8 cellular contexts compared by ENCODE assay signal in the genomic region with DNA sequence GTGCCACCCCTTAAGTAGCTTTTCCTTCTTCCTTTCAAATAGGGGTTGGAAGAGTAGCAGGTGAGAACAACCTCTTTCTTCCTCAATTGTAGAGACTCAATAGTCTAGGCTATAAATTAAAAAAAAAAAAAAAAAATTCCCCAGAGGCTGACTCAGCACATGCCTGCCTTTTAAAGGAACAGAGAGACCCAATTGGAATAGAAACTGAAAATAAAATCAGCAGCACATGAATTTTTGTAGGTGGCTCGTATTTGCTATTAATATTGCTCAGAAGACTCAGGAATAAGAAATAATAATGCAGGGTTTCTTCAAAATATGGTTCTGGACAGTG. TPM values are rescaled to one million over a fixed set of nuclear protein-coding genes. Genes with fewer than 3 reads are reported as not detected.
DNase-seq lines count a peak whose midpoint lies in the region; FAIRE-seq and TF ChIP-seq lines count a peak whose summit lies in the region.

No MANE protein-coding gene starts in this region.

- 0 to 3% methylated on average over 1 of the region's 1 CpG for WGBS in GM23248 (ENCODE audit: low coverage in 1 of 2, low lambda C conversion rate in 2 of 2, missing lambda C conversion rate in 2 of 2), 2 experiments
- 0 to 3% (median 1%) methylated on average over 1 of the region's 1 CpG for WGBS in small intestine, 3 donors
- WGBS in neuronal stem cell (ENCODE audit: extremely low coverage in 2 of 2, insufficient read length in 2 of 2, insufficient replicate concordance in 1 of 2), 2 donors, result no CpG with 5 or more reads among the region's 1 CpG

- in situ Hi-C loops in GM23248 (cut with MboI), result no loop called here

- TF ChIP-seq CTCF in AG04449 (IDR thresholded peaks at IDR 0.05; ENCODE audit: insufficient read depth, low read length, missing control alignments) (no peak), RWPE1 (conservative IDR thresholded peaks at IDR 0.05; ENCODE audit: low read depth) (no peak)

- H4K91ac ChIP-seq in neuronal stem cell (ENCODE audit: low read depth, low read length, poor library complexity), result no peak overlapping the region

- no peak overlapping the region for H2BK120ac ChIP-seq in neuronal stem cell (ENCODE audit: low read depth, low read length)

- H2BK15ac ChIP-seq in neuronal stem cell (ENCODE audit: low read length), result no peak overlapping the region

- POLR2A ChIA-PET in AG04449 (lab: Yijun Ruan, JAX), result no interaction called here
- POLR2A ChIA-PET in RWPE1 (lab: Yijun Ruan, JAX; ENCODE audit: low non-redundant PET), result interaction anchor here (0.7 kb wide), 1 partner anchor 29 kb away, joined by 4 read pairs; no protein-coding TSS in a partner anchor

- H2AK5ac ChIP-seq in neuronal stem cell (ENCODE audit: low read depth, low read length), result no peak overlapping the region

- H3K23ac ChIP-seq in neuronal stem cell (ENCODE audit: low read depth, low read length, poor library complexity), result no peak overlapping the region

- peaks cover 35% of the 10 kb centered on the region for H3F3A ChIP-seq in GM23248 (ENCODE audit: insufficient read depth)

- H3K9me3 ChIP-seq in GM23248 (ENCODE audit: low read depth) (no peaks in the 10 kb centered on the region), small intestine (ENCODE audit: control insufficient read depth, low read depth) (no peaks in the 10 kb centered on the region), neuronal stem cell (replicated peaks in 1 of 2; ENCODE audit: control insufficient read depth in 2 of 2, insufficient read depth in 1 of 2, low read depth in 1 of 2, low read length in 2 of 2) (no peaks in the 10 kb centered on the region)

- no peak overlapping the region for H3K18ac ChIP-seq in neuronal stem cell (ENCODE audit: low read length)

- no peak overlapping the region for H2BK5ac ChIP-seq in neuronal stem cell (ENCODE audit: low read length)

- peaks cover 3% of the 10 kb centered on the region for H3K79me1 ChIP-seq in neuronal stem cell (ENCODE audit: low read depth, low read length)

- H4K8ac ChIP-seq in neuronal stem cell (ENCODE audit: low read depth, low read length), result no peak overlapping the region

- H3K9ac ChIP-seq in GM23248 (peak overlapping the region; percentile 61), neuronal stem cell (ENCODE audit: low read depth, low read length, poor library complexity) (no peak overlapping the region)

- CTCF ChIA-PET in AG04449 (lab: Yijun Ruan, JAX) (interaction anchor here (0.7 to 1.0 kb wide), 2 partner anchors 48 to 57 kb away, joined by 3 to 5 read pairs; no protein-coding TSS in a partner anchor), RWPE1 (lab: Yijun Ruan, JAX) (interaction anchor here (0.5 to 1.8 kb wide), 4 partner anchors 10 to 359 kb away, joined by 3 to 6 read pairs (median 4); a partner anchor contains a TSS)

- no peaks in the 10 kb centered on the region for H3K36me3 ChIP-seq in GM23248 (ENCODE audit: low read depth)
- H3K36me3 ChIP-seq in small intestine (ENCODE audit: control insufficient read depth in 2 of 2, insufficient read depth in 2 of 2, low read length in 2 of 2), result peaks cover 0 to 2% of the 10 kb centered on the region in 2 donors
- peaks cover 0 to 12% of the 10 kb centered on the region in 2 donors for H3K36me3 ChIP-seq in neuronal stem cell (replicated peaks in 1 of 2; ENCODE audit: control insufficient read depth in 2 of 2, insufficient read depth in 2 of 2, low read length in 2 of 2)

- no peak overlapping the region for H2BK12ac ChIP-seq in neuronal stem cell (ENCODE audit: low read length)

- H3K4ac ChIP-seq in neuronal stem cell (ENCODE audit: low read length), result no peak overlapping the region

- H3K4me2 ChIP-seq in GM23248 (ENCODE audit: unreplicated experiment) (peak overlapping the region; percentile 94), neuronal stem cell (ENCODE audit: insufficient read depth, low read length, poor library complexity, severe bottlenecking) (no peak overlapping the region)

- no peak overlapping the region for H3K14ac ChIP-seq in neuronal stem cell (ENCODE audit: low read length)

- no peaks in the 10 kb centered on the region for H3K9me2 ChIP-seq in GM23248 (ENCODE audit: insufficient read depth)

- DNase-seq in AG04449 (ENCODE audit: low read depth, low spot score) (no peak), GM23248 (peak; percentile 55), RWPE1 (ENCODE audit: low spot score) (peak; percentile 80), fibroblast of gingiva (ENCODE audit: low read depth) (peak; percentile 18), small intestine (peak; percentile 79), neuronal stem cell (ENCODE audit: low spot score) (no peak), frontal cortex (ENCODE audit: low spot score in 2 of 2) (no peak)
- no peak for DNase-seq in stimulated activated CD4-positive, alpha-beta T cell treated with anti-CD3 and anti-CD28 coated beads, Interleukin-4, amount 100 ng/mL, for 24 hours

- H4K20me1 ChIP-seq in GM23248 (ENCODE audit: insufficient read depth), result peaks cover 46% of the 10 kb centered on the region; the same call in 1 of the 2 replicates

- FAIRE-seq in small intestine (lab: Jason Lieb, UNC) (no peak), frontal cortex (lab: Jason Lieb, UNC) (no peak)

- H3K27me3 ChIP-seq in GM23248 (replicated peaks; ENCODE audit: insufficient read depth) (no peaks in the 10 kb centered on the region), small intestine (ENCODE audit: control insufficient read depth in 2 of 2, insufficient read depth in 2 of 2, low read length in 2 of 2) (no peaks in the 10 kb centered on the region), neuronal stem cell (ENCODE audit: control insufficient read depth in 3 of 3, insufficient read depth in 3 of 3, low read depth in 1 of 3, low read length in 3 of 3) (no peaks in the 10 kb centered on the region)

- peak overlapping the region; percentile 21; the same call in 1 of the 2 replicates for H3K4me3 ChIP-seq in AG04449 (ENCODE audit: low read depth, low read length)
- peak overlapping the region; percentile 75 for H3K4me3 ChIP-seq in GM23248
- H3K4me3 ChIP-seq in small intestine (ENCODE audit: low read depth in 1 of 2, low read length in 2 of 2), result peak overlapping the region in 1 of 2 donors; percentile 36
- H3K4me3 ChIP-seq in neuronal stem cell (ENCODE audit: low read length in 2 of 2), result no peak overlapping the region

- H3K4me1 ChIP-seq in GM23248 (ENCODE audit: insufficient read depth) (peaks cover 61% of the 10 kb centered on the region), small intestine (ENCODE audit: control insufficient read depth in 2 of 2, insufficient read depth in 1 of 2, low read depth in 1 of 2, low read length in 1 of 2) (peaks cover 22 to 50% of the 10 kb centered on the region in 2 donors), neuronal stem cell (ENCODE audit: control insufficient read depth in 2 of 2, insufficient read depth in 1 of 2, low read depth in 1 of 2, low read length in 2 of 2) (peaks cover 14 to 20% of the 10 kb centered on the region in 2 donors)

- peaks cover 100% of the 10 kb centered on the region for H3K79me2 ChIP-seq in GM23248 (ENCODE audit: insufficient read depth)

- H3K27ac ChIP-seq in GM23248, result peak overlapping the region; percentile 30
- H3K27ac ChIP-seq in RWPE1, result no peak overlapping the region
- H3K27ac ChIP-seq in small intestine (ENCODE audit: low read depth in 1 of 2, low read length in 1 of 2), result peak overlapping the region; percentile 67 to 76
- no peak overlapping the region for H3K27ac ChIP-seq in neuronal stem cell (replicated peaks; ENCODE audit: low read length)

- H2AFZ ChIP-seq in GM23248 (peak overlapping the region; percentile 38; the same call in 1 of the 2 replicates), neuronal stem cell (ENCODE audit: low read length) (no peak overlapping the region)

RNA-seq across cellular contexts. Expression of a gene that starts 19.3 kb away (rescaled TPM):
- total RNA-seq in GM23248 (2014; rRNA removed; shearing (Covaris generic)), result 7.2 and 9.0 TPM in 2 replicates
- polyA plus RNA-seq in GM23248 (2016; fragmentation: Nextera tagmentation; extraction: Ambion mirVana) (17.9 and 18.2 TPM in 2 replicates), small intestine (10 to 100 TPM; 46.2 to 72.4 (median 67.1) TPM)
- 91.4 TPM for polyA plus RNA-seq in neuronal stem cell (2013, experiment 1 of 2)
- polyA plus RNA-seq in neuronal stem cell (2013, experiment 2 of 2), result 94.9 TPM
- 26.5 TPM for total RNA-seq in frontal cortex

Comparison
In these comparisons a context has a peak if more than half of its experiments do, and no peak if none do; other contexts are left out.
1. DNase-seq: peak in GM23248 (single experiment), RWPE1 (single experiment), fibroblast of gingiva (single experiment) and small intestine (single experiment); none in AG04449 (single experiment), neuronal stem cell (single experiment), frontal cortex (0 of 2) and stimulated activated CD4-positive, alpha-beta T cell treated with anti-CD3 and anti-CD28 coated beads, Interleukin-4, amount 100 ng/mL, for 24 hours (single experiment).
2. H3K4me3 ChIP-seq: peak in AG04449 (single experiment) and GM23248 (single experiment); none in neuronal stem cell (0 of 2).
3. H3K27ac ChIP-seq: peak in GM23248 (single experiment) and small intestine (2 of 2); none in RWPE1 (single experiment) and neuronal stem cell (single experiment).